ENCODE assay signal across 10 cellular contexts in genomic region chr21:46098303-46099141, GRCh38. TPM values are rescaled to one million over a fixed set of nuclear protein-coding genes. Genes with fewer than 3 reads are reported as not detected.
DNase-seq lines count a peak whose midpoint lies in the region; ATAC-seq, FAIRE-seq and TF ChIP-seq lines count a peak whose summit lies in the region.
"Had no signal": no experiment of that assay in that cellular context is flagged by ENCODE, and none has a peak within 500 bp of the region (broad histone marks: within the 10 kb centered on the region; RNA-seq: fewer than 3 reads in every experiment).

No MANE protein-coding gene starts in this region.

- FAIRE-seq in HepG2 (lab: Jason Lieb, UNC): no peak
- FAIRE-seq: A204.1 had no signal

- intact Hi-C loops in body of pancreas (cut with DNase I): no loop called here
- intact Hi-C loops in HepG2 (cut with micrococcal nuclease; ENCODE audit: unreplicated experiment): no loop called here

- TF ChIP-seq POLR2A in body of pancreas (IDR thresholded peaks at IDR 0.05) (no peak), HepG2 (IDR thresholded peaks at IDR 0.05; ENCODE audit: insufficient read depth in 1 of 2, low read depth in 2 of 2, low read length in 2 of 2) (no peak)

- ATAC-seq in body of pancreas: peak; percentile 23
- ATAC-seq in HepG2: no peak; the same call in 2 of the 3 replicates

- H3K27ac ChIP-seq in body of pancreas (peak overlapping the region in 3 of 4 donors; percentile 12 to 49 (median 25)), HepG2 (ENCODE audit: extremely low read length, insufficient read depth, low read length) (no peak overlapping the region), thymus (ENCODE audit: low read depth) (peak overlapping the region; percentile 46), substantia nigra (ENCODE audit: low read depth, low read length, poor library complexity, severe bottlenecking) (no peak overlapping the region)

- CTCF ChIA-PET in HepG2 (lab: Yijun Ruan, JAX; ENCODE audit: low intra/inter-chr PET ratio, low total read pairs): no interaction called here

- no peak for TF ChIP-seq RAD21 in HepG2 (CRISPR knock-in tag; IDR thresholded peaks at IDR 0.05)

- no peaks in the 10 kb centered on the region for H4K20me1 ChIP-seq in HepG2 (ENCODE audit: insufficient read depth, low read length)

- no peak for TF ChIP-seq CTCF in body of pancreas (IDR thresholded peaks at IDR 0.05)
- no peak for TF ChIP-seq CTCF in HepG2 (CRISPR knock-in tag; IDR thresholded peaks at IDR 0.05)

- peak overlapping the region; percentile 36; the same call in 1 of the 2 replicates for H3K4me2 ChIP-seq in HepG2 (ENCODE audit: low read depth, low read length)

- no peak overlapping the region for H2AFZ ChIP-seq in HepG2 (ENCODE audit: low read length)

- peaks cover 0 to 6% of the 10 kb centered on the region in 2 donors for H3K27me3 ChIP-seq in body of pancreas
- peaks cover 12 to 56% of the 10 kb centered on the region in 2 experiments for H3K27me3 ChIP-seq in HepG2 (ENCODE audit: control insufficient read depth in 1 of 2, insufficient read depth in 2 of 2, low read length in 2 of 2)
- peaks cover 36% of the 10 kb centered on the region for H3K27me3 ChIP-seq in thymus (ENCODE audit: control insufficient read depth, insufficient read depth)

- no peaks in the 10 kb centered on the region for H3K79me2 ChIP-seq in HepG2 (ENCODE audit: insufficient read depth, low read length)

- H3K4me3 ChIP-seq in body of pancreas: no peak overlapping the region
- peak overlapping the region in 2 of 3 experiments; percentile 30 to 59; a peak in 3 of 6 replicates for H3K4me3 ChIP-seq in HepG2 (replicated peaks in 1 of 3; ENCODE audit: insufficient read depth in 1 of 3, low read depth in 2 of 3, low read length in 3 of 3)
- peak overlapping the region; percentile 55 for H3K4me3 ChIP-seq in thymus (ENCODE audit: low read length)

- H3K4me1 ChIP-seq in body of pancreas (peaks cover 15% of the 10 kb centered on the region), HepG2 (ENCODE audit: insufficient read depth, low read length) (no peaks in the 10 kb centered on the region), thymus (ENCODE audit: control insufficient read depth, insufficient read depth, low read length) (peaks cover 2% of the 10 kb centered on the region)

- BruUV-seq in HepG2 (replicated peaks; lab: Mats Ljungman, UMichigan): no TSS peak

- POLR2A ChIA-PET in HepG2 (lab: Yijun Ruan, JAX): no interaction called here

- 5% methylated on average over 51 of the region's 94 CpGs; no CpG with 5 or more reads in 1 of the 2 donors for WGBS in body of pancreas, 2 donors
- WGBS in HepG2 (ENCODE audit: low lambda C conversion rate): 83% methylated on average over 1 of the region's 94 CpGs
- 4% methylated on average over 94 of the region's 94 CpGs for WGBS in thymus

- TF ChIP-seq EP300 in HepG2 (IDR thresholded peaks at IDR 0.05; ENCODE audit: low read depth in 2 of 2, low read length in 2 of 2): no peak
- TF ChIP-seq EP300 in HepG2 (CRISPR knock-in tag; IDR thresholded peaks at IDR 0.05; ENCODE audit: borderline replicate concordance): no peak

- in situ Hi-C loops in HepG2 (cut with HindIII; ENCODE audit: extremely low pct_ligation_motif_present, low pct_unique_long_range_greater_than_20kb): no loop called here

- DNase-seq in NCI-H2227 (lab: John Stamatoyannopoulos, UW; ENCODE audit: unreplicated experiment) (peak; percentile 46), NCI-H2227 treated with DMSO at 0.1 percent for 48 hours (lab: John Stamatoyannopoulos, UW) (no peak), body of pancreas (peak in 2 of 4 donors; percentile 3 to 13), HepG2 (ENCODE audit: low spot score) (no peak), UCSD-AML1 (lab: John Stamatoyannopoulos, UW; ENCODE audit: unreplicated experiment) (no peak), HCEC 1CT (no peak), substantia nigra (lab: John Stamatoyannopoulos, UW) (no peak)

- H3K36me3 ChIP-seq in body of pancreas (replicated peaks in 1 of 2; ENCODE audit: insufficient read depth in 1 of 2, low read depth in 2 of 2): no peaks in the 10 kb centered on the region
- no peaks in the 10 kb centered on the region for H3K36me3 ChIP-seq in HepG2 (replicated peaks in 1 of 2; ENCODE audit: control insufficient read depth in 1 of 2, insufficient read depth in 2 of 2, low read length in 2 of 2)
- H3K36me3 ChIP-seq in thymus (ENCODE audit: control insufficient read depth, insufficient read depth): no peaks in the 10 kb centered on the region

- H3K9ac ChIP-seq in HepG2 (ENCODE audit: insufficient read depth, low read depth, low read length): no peak overlapping the region

- H3K9me3 ChIP-seq in body of pancreas (no peaks in the 10 kb centered on the region), HepG2 (ENCODE audit: low read length) (no peaks in the 10 kb centered on the region), thymus (ENCODE audit: control insufficient read depth) (no peaks in the 10 kb centered on the region)

TF ChIP-seq in HepG2, 621 proteins besides CTCF, POLR2A, EP300 and RAD21:
- peak; percentile 23; the same call in 1 of the 2 replicates for TF ChIP-seq ZNF777 (CRISPR knock-in tag; IDR thresholded peaks at IDR 0.05)
- no peak for TF ChIP-seq CENPT (CRISPR knock-in tag; IDR thresholded peaks at IDR 0.05; ENCODE audit: low read depth)

RNA-seq across cellular contexts. Expression of gene COL6A2, which starts 0.6 kb away (rescaled TPM):
- total RNA-seq in body of pancreas: 100 to 1,000 TPM in 1 of 2 donors, 10 to 100 TPM in 1; 72.1 to 339 TPM
- 0.07 and 0.14 TPM in 2 replicates for total RNA-seq in HepG2 (2016; rRNA removed; fragmentation: Illumina TruSeq; extraction: Trizol)
- total RNA-seq in HepG2 (2016; cell fraction: cytosol; rRNA removed; fragmentation: Illumina TruSeq; extraction: Trizol; ENCODE audit: low read depth): not detected in 2 replicates
- total RNA-seq in HepG2 (2016; cell fraction: insoluble cytoplasmic fraction; rRNA removed; fragmentation: Illumina TruSeq; extraction: Trizol): 0.06 TPM in 1 of 2 replicates, not detected in the other
- not detected in 2 replicates for total RNA-seq in HepG2 (2016; cell fraction: membrane; rRNA removed; fragmentation: Illumina TruSeq; extraction: Trizol)
- 0.13 and 0.22 TPM in 2 replicates for total RNA-seq in HepG2 (2016; cell fraction: nucleus; rRNA removed; fragmentation: Illumina TruSeq; extraction: Trizol)
- 0.41 and 1.6 TPM in 2 replicates for polyA plus RNA-seq in HepG2 (2011; rRNA removed)
- polyA plus RNA-seq in HepG2 (2011; cell fraction: cytosol; rRNA removed): 0.27 and 0.31 TPM in 2 replicates
- 8.5 and 10.4 TPM in 2 replicates for polyA plus RNA-seq in HepG2 (2011; cell fraction: nucleus; rRNA removed)
- 0.36 and 0.81 TPM in 2 replicates for polyA plus RNA-seq in HepG2 (2012)
- polyA plus RNA-seq in HepG2 (2016; cell fraction: cytosol; fragmentation: Illumina TruSeq; extraction: Trizol; ENCODE audit: low read depth): not detected in 2 replicates
- polyA plus RNA-seq in HepG2 (2016; cell fraction: insoluble cytoplasmic fraction; fragmentation: Illumina TruSeq; extraction: Trizol; ENCODE audit: low read depth): not detected in 2 replicates
- polyA plus RNA-seq in HepG2 (2016; cell fraction: membrane; fragmentation: Illumina TruSeq; extraction: Trizol; ENCODE audit: low read depth): not detected in 2 replicates
- polyA plus RNA-seq in HepG2 (2016; cell fraction: nucleus; fragmentation: Illumina TruSeq; extraction: Trizol; ENCODE audit: insufficient read depth, low read depth): 0.48 and 0.69 TPM in 2 replicates
- polyA minus RNA-seq in HepG2 (2011; rRNA and poly(A)+ RNA removed; ENCODE audit: low replicate concordance): 0.44 TPM in 1 of 2 replicates, not detected in the other
- not detected in 2 replicates for polyA minus RNA-seq in HepG2 (2011; cell fraction: cytosol; rRNA and poly(A)+ RNA removed)
- 0.52 and 1.2 TPM in 2 replicates for polyA minus RNA-seq in HepG2 (2011; cell fraction: nucleus; rRNA and poly(A)+ RNA removed)
- 182 TPM for polyA plus RNA-seq in thymus

RNA-seq across cellular contexts. Expression of gene FTCD, which starts 56.9 kb away (rescaled TPM):
- under 1 TPM in 1 of 2 donors, not detected in 1; 0.33 TPM for total RNA-seq in body of pancreas
- total RNA-seq in HepG2 (2016; rRNA removed; fragmentation: Illumina TruSeq; extraction: Trizol): 78.5 and 105 TPM in 2 replicates
- 13.1 and 13.2 TPM in 2 replicates for total RNA-seq in HepG2 (2016; cell fraction: cytosol; rRNA removed; fragmentation: Illumina TruSeq; extraction: Trizol; ENCODE audit: low read depth)
- total RNA-seq in HepG2 (2016; cell fraction: insoluble cytoplasmic fraction; rRNA removed; fragmentation: Illumina TruSeq; extraction: Trizol): 61.2 and 115 TPM in 2 replicates
- 21.0 and 27.4 TPM in 2 replicates for total RNA-seq in HepG2 (2016; cell fraction: membrane; rRNA removed; fragmentation: Illumina TruSeq; extraction: Trizol)
- 94.5 and 110 TPM in 2 replicates for total RNA-seq in HepG2 (2016; cell fraction: nucleus; rRNA removed; fragmentation: Illumina TruSeq; extraction: Trizol)
- 75.7 and 112 TPM in 2 replicates for polyA plus RNA-seq in HepG2 (2011; rRNA removed)
- 34.7 and 61.2 TPM in 2 replicates for polyA plus RNA-seq in HepG2 (2011; cell fraction: cytosol; rRNA removed)
- 656 and 751 TPM in 2 replicates for polyA plus RNA-seq in HepG2 (2011; cell fraction: nucleus; rRNA removed)
- 108 and 140 TPM in 2 replicates for polyA plus RNA-seq in HepG2 (2012)
- 11.0 and 12.4 TPM in 2 replicates for polyA plus RNA-seq in HepG2 (2016; cell fraction: cytosol; fragmentation: Illumina TruSeq; extraction: Trizol; ENCODE audit: low read depth)
- polyA plus RNA-seq in HepG2 (2016; cell fraction: insoluble cytoplasmic fraction; fragmentation: Illumina TruSeq; extraction: Trizol; ENCODE audit: low read depth): 47.9 and 52.0 TPM in 2 replicates
- polyA plus RNA-seq in HepG2 (2016; cell fraction: membrane; fragmentation: Illumina TruSeq; extraction: Trizol; ENCODE audit: low read depth): 11.9 and 17.7 TPM in 2 replicates
- 369 and 379 TPM in 2 replicates for polyA plus RNA-seq in HepG2 (2016; cell fraction: nucleus; fragmentation: Illumina TruSeq; extraction: Trizol; ENCODE audit: insufficient read depth, low read depth)
- 0.42 and 84.7 TPM in 2 replicates for polyA minus RNA-seq in HepG2 (2011; rRNA and poly(A)+ RNA removed; ENCODE audit: low replicate concordance)
- 33.3 and 39.2 TPM in 2 replicates for polyA minus RNA-seq in HepG2 (2011; cell fraction: cytosol; rRNA and poly(A)+ RNA removed)
- polyA minus RNA-seq in HepG2 (2011; cell fraction: nucleus; rRNA and poly(A)+ RNA removed): 93.9 and 118 TPM in 2 replicates
- polyA plus RNA-seq in thymus: 1.6 TPM
- total RNA-seq: pulmonary artery endothelial cell had no signal

Comparison
In these comparisons a context has a peak if more than half of its experiments do, and no peak if none do; other contexts are left out.
1. H3K27ac ChIP-seq: peak in body of pancreas (3 of 4) and thymus (single experiment); none in HepG2 (single experiment) and substantia nigra (single experiment).
2. H3K4me3 ChIP-seq: peak in HepG2 (2 of 3) and thymus (single experiment); none in body of pancreas (0 of 2).
3. RNA of gene COL6A2, which starts 0.6 kb away (total RNA-seq): 72.1 to 339 TPM in body of pancreas; 0.06 to 0.22 TPM in HepG2; every median in the first group is over 10 times any median in the second.
4. RNA of gene FTCD, which starts 56.9 kb away (total RNA-seq): 13.1 to 115 TPM in HepG2; 0.33 TPM in body of pancreas; every median in the first group is over 10 times any median in the second.